ENCODE assay signal across 1 cellular context in genomic region chr15:65188472-65188871, GRCh38. TPM values are rescaled to one million over a fixed set of nuclear protein-coding genes. Genes with fewer than 3 reads are reported as not detected.
"Had no signal": no experiment of that assay in that cellular context is flagged by ENCODE, and none has a peak within 500 bp of the region (broad histone marks: within the 10 kb centered on the region; RNA-seq: fewer than 3 reads in every experiment).

No MANE protein-coding gene starts in this region.

RNA-seq across cellular contexts. Expression of gene CILP, which starts 22.8 kb away (rescaled TPM):
- total RNA-seq: MCF 10A had no signal
